In genomic region chr11:567629-568258, GRCh38 we compare ENCODE assay signal across 8 cellular contexts. TPM values are rescaled to one million over a fixed set of nuclear protein-coding genes. Genes with fewer than 3 reads are reported as not detected.
DNase-seq lines count a peak whose midpoint lies in the region; ATAC-seq, FAIRE-seq and TF ChIP-seq lines count a peak whose summit lies in the region.

No MANE protein-coding gene starts in this region.

- intact Hi-C loops in pancreas (cut with DNase I): no loop called here

- peaks cover 16% of the 10 kb centered on the region for H3K79me2 ChIP-seq in OCI-LY3 (ENCODE audit: low read length)

- H3K4me1 ChIP-seq in OCI-LY3 (ENCODE audit: low read length) (peaks cover 14% of the 10 kb centered on the region), pancreas (peaks cover 0 to 10% (median 0%) of the 10 kb centered on the region in 3 donors)

- H3K9me3 ChIP-seq in OCI-LY3 (ENCODE audit: insufficient read depth, low read length) (no peaks in the 10 kb centered on the region), pancreas (no peaks in the 10 kb centered on the region)

- FAIRE-seq in pancreas (lab: Jason Lieb, UNC): no peak

- peak overlapping the region; percentile 71 for H3K9ac ChIP-seq in OCI-LY3 (ENCODE audit: low read length)

- WGBS in pancreas, 2 donors: 25 to 27% methylated on average over 35 to 36 of the region's 36 CpGs

- peaks cover 23% of the 10 kb centered on the region for H3K36me3 ChIP-seq in OCI-LY3 (replicated peaks; ENCODE audit: low read depth, low read length)
- H3K36me3 ChIP-seq in pancreas: no peaks in the 10 kb centered on the region

- in situ Hi-C loops in GM13977 (cut with MboI; ENCODE audit: low pct_unique_long_range_greater_than_20kb, low sequenced_read_pairs, unreplicated experiment): no loop called here

- TF ChIP-seq CTCF in OCI-LY3 (IDR thresholded peaks at IDR 0.05; ENCODE audit: low read depth, low read length): no peak
- TF ChIP-seq CTCF in pancreas (IDR thresholded peaks at IDR 0.05): no peak
- TF ChIP-seq CTCF in GM13977 (IDR thresholded peaks at IDR 0.05; ENCODE audit: extremely low read depth, insufficient read depth, missing control alignments): no peak

- H3K4me3 ChIP-seq in OCI-LY3 (ENCODE audit: low read length) (peak overlapping the region; percentile 86), pancreas (peak overlapping the region; percentile 23 to 65 (median 48))

- ATAC-seq in GM21447 (IDR thresholded peaks at IDR 0.05; ENCODE audit: unreplicated experiment) (peak; percentile 3), pancreas (peak in 1 of 4 donors; percentile 2)

- H3K27me3 ChIP-seq in OCI-LY3 (ENCODE audit: low read depth, low read length) (no peaks in the 10 kb centered on the region), pancreas (no peaks in the 10 kb centered on the region)

- DNase-seq in epithelial cell of prostate (ENCODE audit: low read depth, low spot score) (no peak), pancreas (peak in 3 of 6 donors; percentile 54 to 84 (median 68)), DMS79 (lab: John Stamatoyannopoulos, UW) (no peak), RKO (ENCODE audit: low spot score) (no peak), SW 1271 (lab: John Stamatoyannopoulos, UW) (no peak), GM13977 (ENCODE audit: low spot score) (no peak)

- peak overlapping the region; percentile 94 for H3K4me2 ChIP-seq in OCI-LY3 (ENCODE audit: low read length)

- H2AFZ ChIP-seq in OCI-LY3 (ENCODE audit: low read depth, low read length): no peak overlapping the region

- no peak overlapping the region for H3K27ac ChIP-seq in OCI-LY3 (ENCODE audit: low read length)
- H3K27ac ChIP-seq in epithelial cell of prostate: peak overlapping the region; percentile 73
- peak overlapping the region; percentile 39 to 76 (median 48) for H3K27ac ChIP-seq in pancreas

- H4K20me1 ChIP-seq in OCI-LY3 (ENCODE audit: insufficient read depth, low read length): peaks cover 21% of the 10 kb centered on the region

RNA-seq across cellular contexts. Expression of gene RASSF7, which starts 7.0 kb away (rescaled TPM):
- total RNA-seq in pancreas: 10 to 100 TPM; 17.6 to 35.7 (median 27.9) TPM
- polyA plus RNA-seq in pancreas: 100 to 1,000 TPM; 171 to 253 TPM

RNA-seq across cellular contexts. Expression of gene LMNTD2, which starts 7.2 kb away (rescaled TPM):
- total RNA-seq in pancreas: 1 to 10 TPM; 2.7 to 6.9 (median 5.6) TPM
- 10 to 100 TPM; 10.4 to 24.2 TPM for polyA plus RNA-seq in pancreas

RNA-seq across cellular contexts. Expression of gene PHRF1, which starts 8.5 kb away (rescaled TPM):
- total RNA-seq in pancreas: 10 to 100 TPM; 11.2 to 17.2 (median 13.1) TPM
- polyA plus RNA-seq in pancreas: 10 to 100 TPM; 15.6 to 39.3 TPM

RNA-seq across cellular contexts. Expression of gene LRRC56, which starts 30.4 kb away (rescaled TPM):
- total RNA-seq in pancreas: 1 to 10 TPM in 5 of 6 donors, under 1 TPM in 1; 0.98 to 2.0 (median 1.6) TPM
- 1 to 10 TPM; 5.4 to 7.3 TPM for polyA plus RNA-seq in pancreas

RNA-seq across cellular contexts. Expression of gene HRAS, which starts 32.4 kb away (rescaled TPM):
- 10 to 100 TPM; 10.4 to 22.6 (median 19.2) TPM for total RNA-seq in pancreas
- 100 to 1,000 TPM; 103 to 130 TPM for polyA plus RNA-seq in pancreas
